19 cellular contexts compared by ENCODE assay signal in genomic region chr16:51402239-51402638, GRCh38.
DNase-seq lines count a peak whose midpoint lies in the region; ATAC-seq and TF ChIP-seq lines count a peak whose summit lies in the region.
"Had no signal": no experiment of that assay in that cellular context is flagged by ENCODE, and none has a peak within 500 bp of the region (broad histone marks: within the 10 kb centered on the region; RNA-seq: fewer than 3 reads in every experiment).

No MANE protein-coding gene starts in this region.

- no peak overlapping the region for H3K4me3 Mint-ChIP-seq in stimulated activated memory B cell treated with anti-CD40 and anti-IgM and Interleukin-4, amounts not matched to agents 10 μg/mL and 1 μg/mL and 100 μg/mL, for 72 hours
- H3K4me3 Mint-ChIP-seq in activated T-helper 1 cell treated with anti-CD3 and anti-CD28 coated beads, Interleukin-12 subunit alpha, Interleukin-12 subunit beta, Interleukin-2, Interleukin-4 antibody, amounts not matched to agents 30 ng/mL and 10 ng/mL and 1 ng/mL, durations not matched to agents 14 hours and 24 hours and 36 hours = no peak overlapping the region
- H3K4me3 Mint-ChIP-seq: CD4-positive, alpha-beta T cell; HFFc6; IgD-negative memory B cell had no signal

- no peak for TF ChIP-seq RAD21 in liver (IDR thresholded peaks at IDR 0.05)

- TF ChIP-seq POLR2A in body of pancreas (IDR thresholded peaks at IDR 0.05) (no peak), suprapubic skin (IDR thresholded peaks at IDR 0.05) (no peak)

- TF ChIP-seq CTCF in body of pancreas (IDR thresholded peaks at IDR 0.05) (no peak), liver (IDR thresholded peaks at IDR 0.05; ENCODE audit: low read depth, low read length, missing input control) (no peak), suprapubic skin (IDR thresholded peaks at IDR 0.05) (no peak)

- H3K4me1 Mint-ChIP-seq in stimulated activated memory B cell treated with anti-CD40 and anti-IgM and Interleukin-4, amounts not matched to agents 10 μg/mL and 1 μg/mL and 100 μg/mL, for 72 hours = no peaks in the 10 kb centered on the region
- H3K4me1 Mint-ChIP-seq in activated T-helper 1 cell treated with anti-CD3 and anti-CD28 coated beads, Interleukin-12 subunit alpha, Interleukin-12 subunit beta, Interleukin-2, Interleukin-4 antibody, amounts not matched to agents 30 ng/mL and 10 ng/mL and 1 ng/mL, durations not matched to agents 14 hours and 24 hours and 36 hours (ENCODE audit: low read depth) = no peaks in the 10 kb centered on the region
- H3K4me1 Mint-ChIP-seq: IgD-negative memory B cell had no signal

- H3K27ac Mint-ChIP-seq in stimulated activated memory B cell treated with anti-CD40 and anti-IgM and Interleukin-4, amounts not matched to agents 10 μg/mL and 1 μg/mL and 100 μg/mL, for 72 hours = no peak overlapping the region
- no peak overlapping the region for H3K27ac Mint-ChIP-seq in activated T-helper 1 cell treated with anti-CD3 and anti-CD28 coated beads, Interleukin-12 subunit alpha, Interleukin-12 subunit beta, Interleukin-2, Interleukin-4 antibody, amounts not matched to agents 30 ng/mL and 10 ng/mL and 1 ng/mL, durations not matched to agents 14 hours and 24 hours and 36 hours
- H3K27ac Mint-ChIP-seq: CD4-positive, alpha-beta T cell; HFFc6; IgD-negative memory B cell had no signal

- H3K27me3 ChIP-seq in body of pancreas (no peaks in the 10 kb centered on the region), liver (ENCODE audit: control insufficient read depth in 4 of 4, insufficient read depth in 4 of 4, low read length in 3 of 4) (no peaks in the 10 kb centered on the region), suprapubic skin (no peaks in the 10 kb centered on the region)

- peak; percentile 47 for ATAC-seq in body of pancreas
- ATAC-seq in stimulated activated memory B cell treated with anti-CD40 and anti-IgM and Interleukin-4, amounts not matched to agents 10 μg/mL and 1 μg/mL and 100 μg/mL, for 72 hours = no peak
- no peak for ATAC-seq in GM19452 (IDR thresholded peaks at IDR 0.05; ENCODE audit: unreplicated experiment)
- no peak for ATAC-seq in GM21360 (IDR thresholded peaks at IDR 0.05; ENCODE audit: unreplicated experiment)
- ATAC-seq: HCT116 had no signal

- intact Hi-C loops in body of pancreas (cut with DNase I) = no loop called here
- intact Hi-C loops in activated T-helper 1 cell treated with anti-CD3 and anti-CD28 coated beads, Interleukin-12 subunit alpha, Interleukin-12 subunit beta, Interleukin-2, Interleukin-4 antibody, amounts not matched to agents 30 ng/mL and 10 ng/mL and 1 ng/mL, durations not matched to agents 14 hours and 24 hours and 36 hours (cut with micrococcal nuclease) = no loop called here

- H3K9me3 ChIP-seq in body of pancreas (no peaks in the 10 kb centered on the region), liver (ENCODE audit: control insufficient read depth in 4 of 4, low read length in 3 of 4) (peaks cover 0 to 6% (median 0%) of the 10 kb centered on the region in 4 donors), suprapubic skin (no peaks in the 10 kb centered on the region)
- H3K9me3 ChIP-seq: Caco-2 had no signal

- no peak for TF ChIP-seq EP300 in suprapubic skin (IDR thresholded peaks at IDR 0.05)

- H3K27me3 Mint-ChIP-seq in stimulated activated memory B cell treated with anti-CD40 and anti-IgM and Interleukin-4, amounts not matched to agents 10 μg/mL and 1 μg/mL and 100 μg/mL, for 72 hours = no peaks in the 10 kb centered on the region
- H3K27me3 Mint-ChIP-seq in activated T-helper 1 cell treated with anti-CD3 and anti-CD28 coated beads, Interleukin-12 subunit alpha, Interleukin-12 subunit beta, Interleukin-2, Interleukin-4 antibody, amounts not matched to agents 30 ng/mL and 10 ng/mL and 1 ng/mL, durations not matched to agents 14 hours and 24 hours and 36 hours (ENCODE audit: insufficient read depth) = no peaks in the 10 kb centered on the region
- H3K27me3 Mint-ChIP-seq: CD4-positive, alpha-beta T cell; IgD-negative memory B cell had no signal

- H3K9ac ChIP-seq in liver (ENCODE audit: low read depth in 1 of 2, low read length in 2 of 2) = peak overlapping the region in 1 of 2 donors; percentile 27

- H3K4me1 ChIP-seq in body of pancreas = peaks cover 77% of the 10 kb centered on the region
- H3K4me1 ChIP-seq in liver (ENCODE audit: control insufficient read depth in 4 of 4, insufficient read depth in 4 of 4, low read length in 3 of 4) = peaks cover 15 to 49% (median 29%) of the 10 kb centered on the region in 4 donors
- H3K4me1 ChIP-seq in suprapubic skin = no peaks in the 10 kb centered on the region

- H3K27ac ChIP-seq in body of pancreas (peak overlapping the region; percentile 82 to 85 (median 84)), liver (ENCODE audit: low read depth in 1 of 2, low read length in 2 of 2) (peak overlapping the region; percentile 82 to 88), suprapubic skin (peak overlapping the region; percentile 44)
- H3K27ac ChIP-seq: C4-2B had no signal

- no peaks in the 10 kb centered on the region for H3K36me3 ChIP-seq in body of pancreas (replicated peaks in 1 of 2; ENCODE audit: insufficient read depth in 1 of 2, low read depth in 2 of 2)
- no peaks in the 10 kb centered on the region for H3K36me3 ChIP-seq in liver (ENCODE audit: control insufficient read depth in 4 of 4, insufficient read depth in 3 of 4, low read depth in 1 of 4, low read length in 3 of 4)
- H3K36me3 ChIP-seq in suprapubic skin = no peaks in the 10 kb centered on the region

- H3K36me3 Mint-ChIP-seq in stimulated activated memory B cell treated with anti-CD40 and anti-IgM and Interleukin-4, amounts not matched to agents 10 μg/mL and 1 μg/mL and 100 μg/mL, for 72 hours = no peaks in the 10 kb centered on the region
- no peaks in the 10 kb centered on the region for H3K36me3 Mint-ChIP-seq in activated T-helper 1 cell treated with anti-CD3 and anti-CD28 coated beads, Interleukin-12 subunit alpha, Interleukin-12 subunit beta, Interleukin-2, Interleukin-4 antibody, amounts not matched to agents 30 ng/mL and 10 ng/mL and 1 ng/mL, durations not matched to agents 14 hours and 24 hours and 36 hours (ENCODE audit: low read depth)
- H3K36me3 Mint-ChIP-seq: IgD-negative memory B cell had no signal

- no peak overlapping the region for H3K4me3 ChIP-seq in body of pancreas
- H3K4me3 ChIP-seq in liver (ENCODE audit: low read depth in 1 of 3, low read length in 3 of 3) = no peak overlapping the region
- H3K4me3 ChIP-seq in suprapubic skin = no peak overlapping the region

- H3K9me3 Mint-ChIP-seq in stimulated activated memory B cell treated with anti-CD40 and anti-IgM and Interleukin-4, amounts not matched to agents 10 μg/mL and 1 μg/mL and 100 μg/mL, for 72 hours = peaks cover 9% of the 10 kb centered on the region
- peaks cover 14% of the 10 kb centered on the region for H3K9me3 Mint-ChIP-seq in activated T-helper 1 cell treated with anti-CD3 and anti-CD28 coated beads, Interleukin-12 subunit alpha, Interleukin-12 subunit beta, Interleukin-2, Interleukin-4 antibody, amounts not matched to agents 30 ng/mL and 10 ng/mL and 1 ng/mL, durations not matched to agents 14 hours and 24 hours and 36 hours
- H3K9me3 Mint-ChIP-seq: HFFc6 had no signal

- WGBS in body of pancreas, 2 donors = 50 to 84% methylated on average over 1 of the region's 1 CpG
- WGBS in liver = 42% methylated on average over 1 of the region's 1 CpG
- WGBS in suprapubic skin = 90% methylated on average over 1 of the region's 1 CpG

- peak; percentile 58 to 69 for DNase-seq in NCI-H526 (lab: John Stamatoyannopoulos, UW)
- DNase-seq in body of pancreas = peak in 2 of 4 donors; percentile 23 to 25
- no peak for DNase-seq in suprapubic skin (ENCODE audit: low spot score in 2 of 2)
- no peak for DNase-seq in activated T-helper 1 cell treated with anti-CD3 and anti-CD28 coated beads, Interleukin-12 subunit alpha, Interleukin-12 subunit beta, Interleukin-2, Interleukin-4 antibody, amounts not matched to agents 30 ng/mL and 10 ng/mL and 1 ng/mL, durations not matched to agents 14 hours and 24 hours and 36 hours (ENCODE audit: low spot score)
- DNase-seq: AML-193; Caco-2; CD4-positive, alpha-beta T cell; DMS79; GDM1; GOT3; H7 had no signal

TF ChIP-seq in liver, 16 proteins besides CTCF, POLR2A, EP300 and RAD21:
- TF ChIP-seq JUND (IDR thresholded peaks at IDR 0.05) = no peak
TF ChIP-seq in liver: peak in this region for 0.

Comparison
In these comparisons a context has a peak if more than half of its experiments do, and no peak if none do; other contexts are left out.
1. DNase-seq: peak in NCI-H526 (2 of 2); none in suprapubic skin (0 of 2) and activated T-helper 1 cell treated with anti-CD3 and anti-CD28 coated beads, Interleukin-12 subunit alpha, Interleukin-12 subunit beta, Interleukin-2, Interleukin-4 antibody, amounts not matched to agents 30 ng/mL and 10 ng/mL and 1 ng/mL, durations not matched to agents 14 hours and 24 hours and 36 hours (single experiment).
2. Peak in every context shown above with its lines, with median percentiles within 50 percentile points of each other: H3K27ac ChIP-seq.